ENCODE assay signal across 24 cellular contexts in genomic region chr12:87332987-87333761, GRCh38.
DNase-seq lines count a peak whose midpoint lies in the region; ATAC-seq and TF ChIP-seq lines count a peak whose summit lies in the region.
"Had no signal": no experiment of that assay in that cellular context is flagged by ENCODE, and none has a peak within 500 bp of the region (broad histone marks: within the 10 kb centered on the region; RNA-seq: fewer than 3 reads in every experiment).

No MANE protein-coding gene starts in this region.

- peak; percentile 18 for DNase-seq in NCI-H1092 treated with DMSO at 0.1 percent for 48 hours (lab: John Stamatoyannopoulos, UW)
- no peak for DNase-seq in NCI-H1092 (lab: John Stamatoyannopoulos, UW)
- peak; percentile 25 for DNase-seq in NCI-H2227 (lab: John Stamatoyannopoulos, UW; ENCODE audit: unreplicated experiment)
- peak; percentile 10 to 14 for DNase-seq in SHP77 (lab: John Stamatoyannopoulos, UW)
- peak; percentile 16 to 49 for DNase-seq in lung microvascular endothelial cell (ENCODE audit: low read depth in 2 of 2)
- no peak for DNase-seq in tibial nerve (ENCODE audit: low spot score in 2 of 2)
- no peak for DNase-seq in activated T-cell treated with anti-CD3 and anti-CD28 coated beads for 4 hours
- DNase-seq: 8988T; activated CD4-positive, alpha-beta T cell treated with anti-CD3 and anti-CD28 coated beads for 4 hours; activated CD8-positive, alpha-beta memory T cell treated with anti-CD3 and anti-CD28 coated beads for 24 hours; activated gamma-delta T cell treated with Interleukin-2 at 50 U/mL for 16 hours; activated naive CD8-positive, alpha-beta T cell treated with anti-CD3 and anti-CD28 coated beads, Interleukin-2, amount 50 U/mL, for 24 hours; activated T-cell treated with anti-CD3 and anti-CD28 coated beads, Interleukin-2, amount 50 U/mL, for 24 hours; body of pancreas; DMS79; head of caudate nucleus; left colon; naive B cell; NCI-H146; NCI-H2171; Peyer's patch had no signal

- H3K9me3 ChIP-seq in tibial nerve, result no peaks in the 10 kb centered on the region
- H3K9me3 ChIP-seq: body of pancreas, Peyer's patch had no signal

- H3K4me3 ChIP-seq in tibial nerve, result no peak overlapping the region
- H3K4me3 ChIP-seq: body of pancreas, Peyer's patch, SK-N-MC had no signal

- TF ChIP-seq EP300 in tibial nerve (IDR thresholded peaks at IDR 0.05), result no peak

- no peaks in the 10 kb centered on the region for H3K4me1 ChIP-seq in tibial nerve
- H3K4me1 ChIP-seq: body of pancreas, Peyer's patch had no signal

- no peaks in the 10 kb centered on the region for H3K36me3 ChIP-seq in tibial nerve
- H3K36me3 ChIP-seq: Peyer's patch had no signal

- no peaks in the 10 kb centered on the region for H3K27me3 ChIP-seq in tibial nerve
- H3K27me3 ChIP-seq: body of pancreas, Peyer's patch had no signal

- no peak for TF ChIP-seq CTCF in tibial nerve (IDR thresholded peaks at IDR 0.05)

- WGBS in tibial nerve, 2 donors, result 51 to 55% methylated on average over 5 of the region's 5 CpGs

- TF ChIP-seq POLR2A in tibial nerve (IDR thresholded peaks at IDR 0.05), result no peak

- H3K27ac ChIP-seq in tibial nerve, result no peak overlapping the region
- H3K27ac ChIP-seq: body of pancreas, epithelial cell of prostate, Peyer's patch, SK-N-MC had no signal

- no peak for ATAC-seq in GM18517 (IDR thresholded peaks at IDR 0.05; ENCODE audit: unreplicated experiment)
- ATAC-seq: activated naive CD8-positive, alpha-beta T cell treated with anti-CD3 and anti-CD28 coated beads, Interleukin-2, amount 50 U/mL, for 24 hours; body of pancreas; left colon had no signal

Comparison
In these comparisons a context has a peak if more than half of its experiments do, and no peak if none do; other contexts are left out.
1. DNase-seq: peak in NCI-H1092 treated with DMSO at 0.1 percent for 48 hours (single experiment), NCI-H2227 (single experiment), SHP77 (2 of 2) and lung microvascular endothelial cell (2 of 2); none in NCI-H1092 (single experiment), tibial nerve (0 of 2) and activated T-cell treated with anti-CD3 and anti-CD28 coated beads for 4 hours (single experiment).